8 cellular contexts compared by ENCODE assay signal in genomic region chr1:168084396-168085231, GRCh38. TPM values are rescaled to one million over a fixed set of nuclear protein-coding genes. Genes with fewer than 3 reads are reported as not detected.
DNase-seq lines count a peak whose midpoint lies in the region; ATAC-seq and TF ChIP-seq lines count a peak whose summit lies in the region.

No MANE protein-coding gene starts in this region.

- H3K27ac ChIP-seq in neural cell (ENCODE audit: low read length), result no peak overlapping the region
- H3K27ac ChIP-seq in subcutaneous abdominal adipose tissue (ENCODE audit: low read depth, low read length), result no peak overlapping the region

- CTCF ChIA-PET in BJ (lab: Yijun Ruan, JAX), result interaction anchor here (0.6 to 2.9 kb wide), 23 partner anchors 10 to 1257 kb away, joined by 3 to 20 read pairs (median 4); no protein-coding TSS in a partner anchor

- no peaks in the 10 kb centered on the region for H3K79me2 ChIP-seq in neural cell (replicated peaks; ENCODE audit: insufficient read depth, low read length)

- TF ChIP-seq RAD21 in neural cell (conservative IDR thresholded peaks at IDR 0.05), result peak; percentile 19

- H3K9ac ChIP-seq in neural cell (ENCODE audit: low read length), result no peak overlapping the region
- H3K9ac ChIP-seq in subcutaneous abdominal adipose tissue (ENCODE audit: low read length in 5 of 5), result peak overlapping the region in 1 of 5 donors; percentile 8

- H3K27me3 ChIP-seq in BJ (ENCODE audit: control insufficient read depth, insufficient read depth, low read length) (no peaks in the 10 kb centered on the region), neural cell (ENCODE audit: insufficient read depth, low read depth, low read length) (no peaks in the 10 kb centered on the region), subcutaneous abdominal adipose tissue (ENCODE audit: control insufficient read depth in 5 of 5, insufficient read depth in 4 of 5, low read length in 5 of 5) (no peaks in the 10 kb centered on the region)

- no peak overlapping the region for H2AFZ ChIP-seq in neural cell (ENCODE audit: low read depth, low read length)

- H3K9me2 ChIP-seq in neural cell (ENCODE audit: insufficient read depth, low read length), result no peaks in the 10 kb centered on the region

- ATAC-seq in GM21381 (IDR thresholded peaks at IDR 0.05; ENCODE audit: unreplicated experiment) (peak; percentile 42), HG03108 (IDR thresholded peaks at IDR 0.05; ENCODE audit: unreplicated experiment) (no peak)

- H3K4me2 ChIP-seq in neural cell (ENCODE audit: low read length), result no peak overlapping the region

- H4K20me1 ChIP-seq in neural cell (ENCODE audit: insufficient read depth), result no peaks in the 10 kb centered on the region

- H3K9me3 ChIP-seq in neural cell (ENCODE audit: low read length), result no peaks in the 10 kb centered on the region
- no peaks in the 10 kb centered on the region for H3K9me3 ChIP-seq in subcutaneous abdominal adipose tissue (ENCODE audit: control insufficient read depth in 5 of 5, low read length in 5 of 5)

- H3K4me1 ChIP-seq in subcutaneous abdominal adipose tissue (ENCODE audit: control insufficient read depth in 5 of 5, insufficient read depth in 5 of 5, low read length in 5 of 5), result peaks cover 0 to 28% (median 23%) of the 10 kb centered on the region in 5 donors

- H3K36me3 ChIP-seq in BJ (ENCODE audit: control insufficient read depth, insufficient read depth, low read length), result peaks cover 2% of the 10 kb centered on the region; the same call in 1 of the 2 replicates
- H3K36me3 ChIP-seq in neural cell (ENCODE audit: insufficient read depth, low read length), result no peaks in the 10 kb centered on the region
- H3K36me3 ChIP-seq in subcutaneous abdominal adipose tissue (ENCODE audit: control insufficient read depth in 5 of 5, insufficient read depth in 5 of 5, low read length in 5 of 5), result peaks cover 0 to 23% (median 7%) of the 10 kb centered on the region in 5 donors

- POLR2A ChIA-PET in BJ (lab: Charles Lee), result no interaction called here

- H3K4me3 ChIP-seq in BJ (ENCODE audit: low read depth, low read length), result no peak overlapping the region
- H3K4me3 ChIP-seq in epithelial cell of esophagus (ENCODE audit: low read length), result no peak overlapping the region
- no peak overlapping the region for H3K4me3 ChIP-seq in neural cell (ENCODE audit: low read length)
- H3K4me3 ChIP-seq in subcutaneous abdominal adipose tissue (ENCODE audit: low read depth in 1 of 5, low read length in 5 of 5), result peak overlapping the region in 3 of 5 donors; percentile 32 to 63 (median 33)

- TF ChIP-seq EP300 in neural cell (conservative IDR thresholded peaks at IDR 0.05; ENCODE audit: poor library complexity, severe bottlenecking), result no peak

- TF ChIP-seq CTCF in BJ (IDR thresholded peaks at IDR 0.05; ENCODE audit: insufficient read depth, low read depth, low read length) (peak; percentile 88), epithelial cell of esophagus (IDR thresholded peaks at IDR 0.05; ENCODE audit: insufficient read depth, low read depth, low read length, missing control alignments) (peak; percentile 95), neural cell (IDR thresholded peaks at IDR 0.05; ENCODE audit: poor library complexity, severe bottlenecking) (peak; percentile 60)

- DNase-seq in BJ (ENCODE audit: low read depth) (no peak), NCI-H69 (lab: John Stamatoyannopoulos, UW) (peak; percentile 60), epithelial cell of esophagus (ENCODE audit: low read depth) (peak; percentile 53)
- peak; percentile 9 for DNase-seq in activated CD8-positive, alpha-beta memory T cell treated with anti-CD3 and anti-CD28 coated beads, Interleukin-2, amount 50 U/mL, for 1 hour (ENCODE audit: extremely low read depth)

- H3F3A ChIP-seq in neural cell (ENCODE audit: insufficient read depth, low read length, poor library complexity, severe bottlenecking), result no peaks in the 10 kb centered on the region

TF ChIP-seq in neural cell, 6 proteins besides CTCF, POLR2A, EP300 and RAD21:
- TF ChIP-seq MXI1 (conservative IDR thresholded peaks at IDR 0.05; ENCODE audit: poor library complexity, severe bottlenecking), result no peak
- peak; percentile 40 for TF ChIP-seq SMC3 (conservative IDR thresholded peaks at IDR 0.05; ENCODE audit: poor library complexity)

RNA-seq across cellular contexts. Expression of gene GPR161, which starts 52.1 kb away (rescaled TPM):
- polyA plus RNA-seq in BJ (2011; rRNA removed) (14.7 and 20.4 TPM in 2 replicates), neural cell (39.0 and 45.5 TPM in 2 replicates)
- polyA minus RNA-seq in BJ (2011; rRNA and poly(A)+ RNA removed), result 33.5 and 34.2 TPM in 2 replicates
- 84.2 and 84.4 TPM in 2 replicates for polyA minus RNA-seq in neural cell

Comparison
In these comparisons a context has a peak if more than half of its experiments do, and no peak if none do; other contexts are left out.
1. H3K4me3 ChIP-seq: peak in subcutaneous abdominal adipose tissue (3 of 5); none in BJ (single experiment), epithelial cell of esophagus (single experiment) and neural cell (single experiment).
2. Peak in every context shown above with its lines, with median percentiles within 50 percentile points of each other: CTCF ChIP-seq.